8 cellular contexts compared by ENCODE assay signal in the genomic region with DNA sequence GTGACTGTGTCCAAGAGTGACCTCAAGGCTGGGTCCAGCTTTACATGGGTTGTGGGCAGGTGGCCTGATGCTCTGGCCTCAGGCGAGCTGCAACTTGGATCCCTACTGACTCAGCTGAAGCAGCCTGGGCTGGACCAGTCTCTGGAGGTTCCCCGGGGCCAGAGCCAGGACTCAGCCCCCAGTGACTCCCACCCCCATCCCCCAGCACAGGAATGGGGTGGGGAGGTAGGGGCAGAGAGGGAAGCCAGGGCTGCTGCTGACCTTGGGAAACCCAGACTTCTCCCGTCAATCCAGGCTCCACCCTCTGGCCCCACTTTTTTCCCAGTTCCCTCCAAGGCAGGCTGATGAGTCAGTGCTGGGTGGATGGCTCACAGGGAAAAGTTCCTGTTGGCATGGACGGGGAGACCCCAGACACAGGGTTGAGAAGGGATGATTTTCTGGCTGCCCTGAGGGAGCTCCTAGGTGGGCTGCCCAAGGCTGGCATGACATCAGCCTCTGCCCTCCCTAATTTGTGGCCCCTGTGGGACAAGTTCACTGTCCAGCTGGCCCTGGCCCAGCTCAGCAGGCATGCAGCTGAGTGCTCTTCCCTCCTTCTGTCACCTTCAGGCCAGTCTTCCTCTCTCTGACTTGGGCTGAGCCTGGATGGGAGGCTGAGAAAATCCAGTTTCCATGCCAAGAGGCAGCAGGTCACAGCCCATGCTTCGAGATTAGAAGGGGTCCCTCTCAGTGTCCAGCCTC. TPM values are rescaled to one million over a fixed set of nuclear protein-coding genes. Genes with fewer than 3 reads are reported as not detected.
A peak's percentile ranks its signal among the peaks of the same experiment; 100 is the strongest.
DNase-seq lines count a peak whose midpoint lies in the region; ATAC-seq, FAIRE-seq and TF ChIP-seq lines count a peak whose summit lies in the region.

No MANE protein-coding gene starts in this region.

- H3K4me1 Mint-ChIP-seq in stimulated activated memory B cell treated with anti-CD40 and anti-IgM and Interleukin-4, amounts not matched to agents 10 μg/mL and 1 μg/mL and 100 μg/mL, for 72 hours, result peaks cover 67% of the 10 kb centered on the region

- H4K20me1 ChIP-seq in keratinocyte (ENCODE audit: control insufficient read depth, extremely low read depth, insufficient read depth, low read length), result peaks cover 15% of the 10 kb centered on the region

- no peaks in the 10 kb centered on the region for H3K27me3 ChIP-seq in body of pancreas
- no peaks in the 10 kb centered on the region for H3K27me3 ChIP-seq in keratinocyte (ENCODE audit: control insufficient read depth, extremely low read depth, insufficient read depth, low read length)

- H3K4me1 ChIP-seq in body of pancreas, result peaks cover 88% of the 10 kb centered on the region
- peaks cover 66% of the 10 kb centered on the region for H3K4me1 ChIP-seq in keratinocyte (ENCODE audit: control insufficient read depth, extremely low read depth, insufficient read depth, low read length)

- H3K9me1 ChIP-seq in keratinocyte (ENCODE audit: control insufficient read depth, extremely low read depth, insufficient read depth, low read length), result peaks cover 7% of the 10 kb centered on the region

- dilution Hi-C loops in keratinocyte (cut with MboI; ENCODE audit: extremely low pct_ligation_motif_present, low sequenced_read_pairs), result no loop called here

- peak; percentile 93 for DNase-seq in ELR (ENCODE audit: low read depth)
- peak; percentile 71 for DNase-seq in LoVo (ENCODE audit: low spot score)
- DNase-seq in body of pancreas, result peak; percentile 67 to 86 (median 80)
- peak; percentile 63 for DNase-seq in keratinocyte (ENCODE audit: low read depth, low spot score)
- no peak for DNase-seq in central memory CD4-positive, alpha-beta T cell
- DNase-seq in SKM-1 treated with dmso at 0.1 percent for 144 hours (lab: John Stamatoyannopoulos, UW; ENCODE audit: unreplicated experiment), result no peak

- H3K9ac ChIP-seq in keratinocyte (ENCODE audit: control insufficient read depth, extremely low read depth, insufficient read depth, low read length), result peak overlapping the region; percentile 99

- intact Hi-C loops in body of pancreas (cut with DNase I), result no loop called here

- peaks cover 73% of the 10 kb centered on the region for H3K79me2 ChIP-seq in keratinocyte (ENCODE audit: control insufficient read depth, insufficient read depth, low read length)

- H3K4me2 ChIP-seq in keratinocyte (ENCODE audit: control insufficient read depth, extremely low read depth, insufficient read depth, low read depth, low read length), result peak overlapping the region; percentile 96

- H3K36me3 ChIP-seq in body of pancreas (replicated peaks in 1 of 2; ENCODE audit: insufficient read depth in 1 of 2, low read depth in 2 of 2) (peaks cover 11 to 12% of the 10 kb centered on the region in 2 donors), keratinocyte (ENCODE audit: control insufficient read depth in 2 of 2, extremely low read depth in 1 of 2, insufficient read depth in 2 of 2, low read length in 2 of 2) (peaks cover 26 to 51% of the 10 kb centered on the region in 2 experiments)

- H3K27ac ChIP-seq in body of pancreas, result peak overlapping the region; percentile 92 to 97 (median 96)
- peak overlapping the region; percentile 99 for H3K27ac ChIP-seq in keratinocyte (ENCODE audit: control insufficient read depth, insufficient read depth, low read length)

- peak in 2 of 3 donors; percentile 49 to 67 for TF ChIP-seq POLR2A in body of pancreas (IDR thresholded peaks at IDR 0.05)

- H3K4me3 ChIP-seq in body of pancreas (peak overlapping the region in 1 of 2 donors; percentile 46), keratinocyte (ENCODE audit: control insufficient read depth in 2 of 3, extremely low read depth in 1 of 3, insufficient read depth in 2 of 3, low read depth in 1 of 3, low read length in 3 of 3) (peak overlapping the region; percentile 57 to 99 (median 94))

- H3K27ac Mint-ChIP-seq in stimulated activated memory B cell treated with anti-CD40 and anti-IgM and Interleukin-4, amounts not matched to agents 10 μg/mL and 1 μg/mL and 100 μg/mL, for 72 hours, result peak overlapping the region; percentile 97

- H3K36me3 Mint-ChIP-seq in stimulated activated memory B cell treated with anti-CD40 and anti-IgM and Interleukin-4, amounts not matched to agents 10 μg/mL and 1 μg/mL and 100 μg/mL, for 72 hours, result peaks cover 57% of the 10 kb centered on the region

- FAIRE-seq in keratinocyte (lab: Jason Lieb, UNC), result peak; percentile 53

- no peaks in the 10 kb centered on the region for H3K9me3 Mint-ChIP-seq in stimulated activated memory B cell treated with anti-CD40 and anti-IgM and Interleukin-4, amounts not matched to agents 10 μg/mL and 1 μg/mL and 100 μg/mL, for 72 hours

- H3K9me3 ChIP-seq in body of pancreas, result no peaks in the 10 kb centered on the region
- H3K9me3 ChIP-seq in keratinocyte (ENCODE audit: control insufficient read depth, low read depth, low read length), result no peaks in the 10 kb centered on the region

- H3K27me3 Mint-ChIP-seq in stimulated activated memory B cell treated with anti-CD40 and anti-IgM and Interleukin-4, amounts not matched to agents 10 μg/mL and 1 μg/mL and 100 μg/mL, for 72 hours, result no peaks in the 10 kb centered on the region

- WGBS in body of pancreas, 2 donors, result 3 to 12% methylated on average over 2 to 5 of the region's 5 CpGs

- peak; percentile 22 for ATAC-seq in body of pancreas
- no peak for ATAC-seq in stimulated activated memory B cell treated with anti-CD40 and anti-IgM and Interleukin-4, amounts not matched to agents 10 μg/mL and 1 μg/mL and 100 μg/mL, for 72 hours
- ATAC-seq in HG03521 (IDR thresholded peaks at IDR 0.05; ENCODE audit: unreplicated experiment), result no peak

- TF ChIP-seq CTCF in body of pancreas (IDR thresholded peaks at IDR 0.05) (no peak), keratinocyte (optimal IDR thresholded peaks at IDR 0.05 in 1 of 3, IDR thresholded peaks at IDR 0.05 in 1 of 3, conservative IDR thresholded peaks at IDR 0.05 in 1 of 3; ENCODE audit: extremely low read depth in 1 of 3, insufficient read depth in 2 of 3, low read length in 3 of 3) (no peak)

- H2AFZ ChIP-seq in keratinocyte (ENCODE audit: control insufficient read depth, low read length), result no peak overlapping the region

- peak overlapping the region; percentile 97 for H3K4me3 Mint-ChIP-seq in stimulated activated memory B cell treated with anti-CD40 and anti-IgM and Interleukin-4, amounts not matched to agents 10 μg/mL and 1 μg/mL and 100 μg/mL, for 72 hours

RNA-seq across cellular contexts. Expression of a gene that starts 2.2 kb away (rescaled TPM):
- 10 to 100 TPM; 12.2 to 31.6 TPM for total RNA-seq in body of pancreas
- polyA plus RNA-seq in keratinocyte, result 17.5 to 55.5 TPM (median 24.4 TPM) in 3 replicates
- polyA plus RNA-seq in keratinocyte (2011; ENCODE audit: low read depth), result 6.5 TPM
- 13.2 and 25.4 TPM in 2 replicates for polyA plus RNA-seq in keratinocyte (2011; cell fraction: cytosol; rRNA removed)
- polyA plus RNA-seq in keratinocyte (2011; cell fraction: nucleus; rRNA removed), result 80.2 and 112 TPM in 2 replicates
- polyA plus RNA-seq in keratinocyte (2012; ENCODE audit: low replicate concordance), result 12.7 and 22.0 TPM in 2 replicates
- 20.3 to 30.9 TPM (median 21.1 TPM) in 3 replicates for polyA minus RNA-seq in keratinocyte
- 23.2 TPM for polyA minus RNA-seq in keratinocyte (2011; cell fraction: cytosol; rRNA and poly(A)+ RNA removed)
- 45.8 and 47.0 TPM in 2 replicates for polyA minus RNA-seq in keratinocyte (2011; cell fraction: nucleus; rRNA and poly(A)+ RNA removed)

RNA-seq across cellular contexts. Expression of a gene that starts 37.9 kb away (rescaled TPM):
- total RNA-seq in body of pancreas, result 10 to 100 TPM; 36.3 to 43.5 TPM
- 38.9 to 51.9 TPM (median 49.3 TPM) in 3 replicates for polyA plus RNA-seq in keratinocyte
- polyA plus RNA-seq in keratinocyte (2011; ENCODE audit: low read depth), result 134 TPM
- 44.0 and 69.9 TPM in 2 replicates for polyA plus RNA-seq in keratinocyte (2011; cell fraction: cytosol; rRNA removed)
- 38.9 and 49.7 TPM in 2 replicates for polyA plus RNA-seq in keratinocyte (2011; cell fraction: nucleus; rRNA removed)
- polyA plus RNA-seq in keratinocyte (2012; ENCODE audit: low replicate concordance), result 40.6 and 65.0 TPM in 2 replicates
- polyA minus RNA-seq in keratinocyte, result 6.8 to 22.2 TPM (median 15.4 TPM) in 3 replicates
- 25.9 TPM for polyA minus RNA-seq in keratinocyte (2011; cell fraction: cytosol; rRNA and poly(A)+ RNA removed)
- 12.2 and 14.7 TPM in 2 replicates for polyA minus RNA-seq in keratinocyte (2011; cell fraction: nucleus; rRNA and poly(A)+ RNA removed)

Comparison
In these comparisons a context has a peak if more than half of its experiments do, and no peak if none do; other contexts are left out.
1. DNase-seq: peak in ELR (single experiment), LoVo (single experiment), body of pancreas (4 of 4) and keratinocyte (single experiment); none in central memory CD4-positive, alpha-beta T cell (single experiment) and SKM-1 treated with dmso at 0.1 percent for 144 hours (single experiment).